In the genomic region with DNA sequence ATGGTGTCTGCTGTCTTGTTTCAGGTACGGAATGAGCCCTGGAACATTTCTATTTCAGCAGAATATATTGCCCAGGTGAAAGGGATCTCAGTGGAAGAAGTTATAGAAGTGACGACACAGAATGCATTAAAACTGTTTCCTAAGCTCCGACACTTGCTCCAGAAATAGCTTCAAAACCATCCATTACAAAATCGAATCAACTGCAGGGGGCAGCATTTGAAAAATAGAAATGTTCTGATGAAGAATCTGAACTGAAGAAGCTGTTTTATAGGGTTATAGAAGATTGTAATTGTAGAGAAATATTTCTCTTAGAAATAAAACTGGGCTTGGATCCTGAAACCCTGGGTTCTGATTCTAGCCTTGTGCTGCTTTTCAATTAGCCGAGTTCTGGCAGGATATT, we compare ENCODE assay signal across 9 cellular contexts. TPM values are rescaled to one million over a fixed set of nuclear protein-coding genes. Genes with fewer than 3 reads are reported as not detected.
DNase-seq lines count a peak whose midpoint lies in the region.
"Had no signal": no experiment of that assay in that cellular context is flagged by ENCODE, and none has a peak within 500 bp of the region (broad histone marks: within the 10 kb centered on the region; RNA-seq: fewer than 3 reads in every experiment).

No MANE protein-coding gene starts in this region.

- H3K27ac Mint-ChIP-seq in activated CD4-positive, alpha-beta T cell treated with anti-CD3 and anti-CD28 coated beads, Interleukin-2, amount 10 ng/mL, durations not matched to agents 24 days and 14 days: no peak overlapping the region
- no peak overlapping the region for H3K27ac Mint-ChIP-seq in activated naive CD4-positive, alpha-beta T cell treated with anti-CD3 and anti-CD28 coated beads, Interleukin-2, amount 10 ng/mL, durations not matched to agents 7 days and 5 days
- no peak overlapping the region for H3K27ac Mint-ChIP-seq in activated T-helper 2 cell treated with anti-CD3 and anti-CD28 coated beads, Interferon-gamma antibody, Interleukin-2, Interleukin-4, amounts not matched to agents 10 μg/mL and 5 μg/mL and 100 μg/mL, durations not matched to agents 14 hours and 24 hours and 36 hours

- H3K4me3 Mint-ChIP-seq in activated CD4-positive, alpha-beta T cell treated with anti-CD3 and anti-CD28 coated beads, Interleukin-2, amount 10 ng/mL, durations not matched to agents 24 days and 14 days: no peak overlapping the region
- no peak overlapping the region for H3K4me3 Mint-ChIP-seq in activated naive CD4-positive, alpha-beta T cell treated with anti-CD3 and anti-CD28 coated beads, Interleukin-2, amount 10 ng/mL, durations not matched to agents 7 days and 5 days
- H3K4me3 Mint-ChIP-seq in activated T-helper 2 cell treated with anti-CD3 and anti-CD28 coated beads, Interferon-gamma antibody, Interleukin-2, Interleukin-4, amounts not matched to agents 10 μg/mL and 5 μg/mL and 100 μg/mL, durations not matched to agents 14 hours and 24 hours and 36 hours (ENCODE audit: low read depth): no peak overlapping the region

- CTCF ChIA-PET in activated naive CD4-positive, alpha-beta T cell treated with anti-CD3 and anti-CD28 coated beads, Interleukin-2, amount 10 ng/mL, durations not matched to agents 7 days and 5 days (lab: Charles Lee): interaction anchor here (0.7 to 1.9 kb wide), 16 partner anchors 10 to 338 kb away, joined by 3 to 10 read pairs (median 4); partner anchors contain the start of genes BATF3, FLVCR1, NSL1 and TATDN3

- DNase-seq in activated CD4-positive, alpha-beta T cell treated with anti-CD3 and anti-CD28 coated beads, Interleukin-2, amount 10 ng/mL, durations not matched to agents 24 days and 14 days: peak; percentile 65
- no peak for DNase-seq in activated CD4-positive, alpha-beta T cell treated with anti-CD3 and anti-CD28 coated beads for 48 hours
- DNase-seq in NCI-H748 treated with DMSO at 0.1 percent for 48 hours (lab: John Stamatoyannopoulos, UW) (peak; percentile 64), fibroblast of peridontal ligament (ENCODE audit: extremely low read depth) (peak; percentile 40), superior temporal gyrus (ENCODE audit: extremely low spot score) (peak; percentile 84), NCI-H1048 (lab: John Stamatoyannopoulos, UW) (no peak)
- no peak for DNase-seq in activated naive CD4-positive, alpha-beta T cell treated with anti-CD3 and anti-CD28 coated beads, Interleukin-2, amount 10 ng/mL, durations not matched to agents 7 days and 5 days
- DNase-seq in activated T-helper 2 cell treated with anti-CD3 and anti-CD28 coated beads, Interferon-gamma antibody, Interleukin-2, Interleukin-4, amounts not matched to agents 10 μg/mL and 5 μg/mL and 100 μg/mL, durations not matched to agents 14 hours and 24 hours and 36 hours (ENCODE audit: low spot score): no peak
- DNase-seq: DMS79 treated with DMSO at 0.1 percent for 48 hours had no signal

- intact Hi-C loops in activated CD4-positive, alpha-beta T cell treated with anti-CD3 and anti-CD28 coated beads, Interleukin-2, amount 10 ng/mL, durations not matched to agents 24 days and 14 days (cut with micrococcal nuclease): loop anchor here (1.0 kb wide), 1 partner anchor 180 kb away; no protein-coding TSS in a partner anchor
- intact Hi-C loops in activated T-helper 2 cell treated with anti-CD3 and anti-CD28 coated beads, Interferon-gamma antibody, Interleukin-2, Interleukin-4, amounts not matched to agents 10 μg/mL and 5 μg/mL and 100 μg/mL, durations not matched to agents 14 hours and 24 hours and 36 hours (cut with micrococcal nuclease): loop anchor here (2.0 kb wide), 1 partner anchor 180 kb away; no protein-coding TSS in a partner anchor

- peaks cover 3% of the 10 kb centered on the region for H3K4me1 Mint-ChIP-seq in activated CD4-positive, alpha-beta T cell treated with anti-CD3 and anti-CD28 coated beads, Interleukin-2, amount 10 ng/mL, durations not matched to agents 24 days and 14 days
- H3K4me1 Mint-ChIP-seq in activated naive CD4-positive, alpha-beta T cell treated with anti-CD3 and anti-CD28 coated beads, Interleukin-2, amount 10 ng/mL, durations not matched to agents 7 days and 5 days: peaks cover 2% of the 10 kb centered on the region
- peaks cover 3% of the 10 kb centered on the region for H3K4me1 Mint-ChIP-seq in activated T-helper 2 cell treated with anti-CD3 and anti-CD28 coated beads, Interferon-gamma antibody, Interleukin-2, Interleukin-4, amounts not matched to agents 10 μg/mL and 5 μg/mL and 100 μg/mL, durations not matched to agents 14 hours and 24 hours and 36 hours (ENCODE audit: low read depth)

- H3K36me3 Mint-ChIP-seq in activated CD4-positive, alpha-beta T cell treated with anti-CD3 and anti-CD28 coated beads, Interleukin-2, amount 10 ng/mL, durations not matched to agents 24 days and 14 days (ENCODE audit: low read depth): no peaks in the 10 kb centered on the region
- peaks cover 5% of the 10 kb centered on the region for H3K36me3 Mint-ChIP-seq in activated naive CD4-positive, alpha-beta T cell treated with anti-CD3 and anti-CD28 coated beads, Interleukin-2, amount 10 ng/mL, durations not matched to agents 7 days and 5 days
- H3K36me3 Mint-ChIP-seq in activated T-helper 2 cell treated with anti-CD3 and anti-CD28 coated beads, Interferon-gamma antibody, Interleukin-2, Interleukin-4, amounts not matched to agents 10 μg/mL and 5 μg/mL and 100 μg/mL, durations not matched to agents 14 hours and 24 hours and 36 hours (ENCODE audit: low read depth): peaks cover 3% of the 10 kb centered on the region

- no peaks in the 10 kb centered on the region for H3K27me3 Mint-ChIP-seq in activated CD4-positive, alpha-beta T cell treated with anti-CD3 and anti-CD28 coated beads, Interleukin-2, amount 10 ng/mL, durations not matched to agents 24 days and 14 days
- no peaks in the 10 kb centered on the region for H3K27me3 Mint-ChIP-seq in activated naive CD4-positive, alpha-beta T cell treated with anti-CD3 and anti-CD28 coated beads, Interleukin-2, amount 10 ng/mL, durations not matched to agents 7 days and 5 days
- H3K27me3 Mint-ChIP-seq in activated T-helper 2 cell treated with anti-CD3 and anti-CD28 coated beads, Interferon-gamma antibody, Interleukin-2, Interleukin-4, amounts not matched to agents 10 μg/mL and 5 μg/mL and 100 μg/mL, durations not matched to agents 14 hours and 24 hours and 36 hours (ENCODE audit: low read depth): no peaks in the 10 kb centered on the region

- H3K9me3 Mint-ChIP-seq in activated CD4-positive, alpha-beta T cell treated with anti-CD3 and anti-CD28 coated beads, Interleukin-2, amount 10 ng/mL, durations not matched to agents 24 days and 14 days: no peaks in the 10 kb centered on the region
- H3K9me3 Mint-ChIP-seq in activated naive CD4-positive, alpha-beta T cell treated with anti-CD3 and anti-CD28 coated beads, Interleukin-2, amount 10 ng/mL, durations not matched to agents 7 days and 5 days: no peaks in the 10 kb centered on the region
- H3K9me3 Mint-ChIP-seq in activated T-helper 2 cell treated with anti-CD3 and anti-CD28 coated beads, Interferon-gamma antibody, Interleukin-2, Interleukin-4, amounts not matched to agents 10 μg/mL and 5 μg/mL and 100 μg/mL, durations not matched to agents 14 hours and 24 hours and 36 hours: no peaks in the 10 kb centered on the region

RNA-seq across cellular contexts. Expression of gene TATDN3, which starts 23.3 kb away (rescaled TPM):
- total RNA-seq in activated CD4-positive, alpha-beta T cell treated with anti-CD3 and anti-CD28 coated beads, Interleukin-2, amount 10 ng/mL, durations not matched to agents 24 days and 14 days: 15.1 and 16.2 TPM in 2 replicates
- total RNA-seq in activated T-helper 2 cell treated with anti-CD3 and anti-CD28 coated beads, Interferon-gamma antibody, Interleukin-2, Interleukin-4, amounts not matched to agents 10 μg/mL and 5 μg/mL and 100 μg/mL, durations not matched to agents 14 hours and 24 hours and 36 hours: 16.7 and 18.7 TPM in 2 replicates

RNA-seq across cellular contexts. Expression of gene NSL1, which starts 23.4 kb away (rescaled TPM):
- total RNA-seq in activated CD4-positive, alpha-beta T cell treated with anti-CD3 and anti-CD28 coated beads, Interleukin-2, amount 10 ng/mL, durations not matched to agents 24 days and 14 days: 37.3 and 40.0 TPM in 2 replicates
- 45.4 and 52.6 TPM in 2 replicates for total RNA-seq in activated T-helper 2 cell treated with anti-CD3 and anti-CD28 coated beads, Interferon-gamma antibody, Interleukin-2, Interleukin-4, amounts not matched to agents 10 μg/mL and 5 μg/mL and 100 μg/mL, durations not matched to agents 14 hours and 24 hours and 36 hours

RNA-seq across cellular contexts. Expression of gene SPATA45, which starts 32.5 kb away (rescaled TPM):
- not detected in 2 replicates for total RNA-seq in activated CD4-positive, alpha-beta T cell treated with anti-CD3 and anti-CD28 coated beads, Interleukin-2, amount 10 ng/mL, durations not matched to agents 24 days and 14 days
- 0.41 TPM in 1 of 2 replicates, not detected in the other for total RNA-seq in activated T-helper 2 cell treated with anti-CD3 and anti-CD28 coated beads, Interferon-gamma antibody, Interleukin-2, Interleukin-4, amounts not matched to agents 10 μg/mL and 5 μg/mL and 100 μg/mL, durations not matched to agents 14 hours and 24 hours and 36 hours

RNA-seq across cellular contexts. Expression of gene FLVCR1, which starts 43.1 kb away (rescaled TPM):
- total RNA-seq in activated CD4-positive, alpha-beta T cell treated with anti-CD3 and anti-CD28 coated beads, Interleukin-2, amount 10 ng/mL, durations not matched to agents 24 days and 14 days: 17.9 and 21.8 TPM in 2 replicates
- total RNA-seq in activated T-helper 2 cell treated with anti-CD3 and anti-CD28 coated beads, Interferon-gamma antibody, Interleukin-2, Interleukin-4, amounts not matched to agents 10 μg/mL and 5 μg/mL and 100 μg/mL, durations not matched to agents 14 hours and 24 hours and 36 hours: 23.0 and 24.3 TPM in 2 replicates

Comparison
In these comparisons a context has a peak if more than half of its experiments do, and no peak if none do; other contexts are left out.
1. DNase-seq: peak in activated CD4-positive, alpha-beta T cell treated with anti-CD3 and anti-CD28 coated beads, Interleukin-2, amount 10 ng/mL, durations not matched to agents 24 days and 14 days (single experiment), NCI-H748 treated with DMSO at 0.1 percent for 48 hours (single experiment), fibroblast of peridontal ligament (single experiment) and superior temporal gyrus (single experiment); none in activated CD4-positive, alpha-beta T cell treated with anti-CD3 and anti-CD28 coated beads for 48 hours (single experiment), activated naive CD4-positive, alpha-beta T cell treated with anti-CD3 and anti-CD28 coated beads, Interleukin-2, amount 10 ng/mL, durations not matched to agents 7 days and 5 days (single experiment), activated T-helper 2 cell treated with anti-CD3 and anti-CD28 coated beads, Interferon-gamma antibody, Interleukin-2, Interleukin-4, amounts not matched to agents 10 μg/mL and 5 μg/mL and 100 μg/mL, durations not matched to agents 14 hours and 24 hours and 36 hours (single experiment) and NCI-H1048 (single experiment).